8 cellular contexts compared by ENCODE assay signal in genomic region chr1:184753608-184754478, GRCh38. TPM values are rescaled to one million over a fixed set of nuclear protein-coding genes. Genes with fewer than 3 reads are reported as not detected.
DNase-seq lines count a peak whose midpoint lies in the region; ATAC-seq and TF ChIP-seq lines count a peak whose summit lies in the region.

No MANE protein-coding gene starts in this region.

- H3K27me3 ChIP-seq in ACC112 (ENCODE audit: insufficient read depth, low read length) (no peaks in the 10 kb centered on the region), adrenal gland (no peaks in the 10 kb centered on the region), right atrium auricular region (no peaks in the 10 kb centered on the region), rectal smooth muscle tissue (ENCODE audit: control insufficient read depth, insufficient read depth, low read length) (no peaks in the 10 kb centered on the region)

- TF ChIP-seq POLR2A in adrenal gland (IDR thresholded peaks at IDR 0.05): no peak

- TF ChIP-seq CTCF in adrenal gland (IDR thresholded peaks at IDR 0.05) (no peak), right atrium auricular region (IDR thresholded peaks at IDR 0.05) (no peak)

- no peaks in the 10 kb centered on the region for H3K36me3 ChIP-seq in ACC112 (ENCODE audit: insufficient read depth, low read length)
- no peaks in the 10 kb centered on the region for H3K36me3 ChIP-seq in adrenal gland (replicated peaks in 1 of 2)
- H3K36me3 ChIP-seq in right atrium auricular region: no peaks in the 10 kb centered on the region
- H3K36me3 ChIP-seq in rectal smooth muscle tissue (ENCODE audit: control insufficient read depth, insufficient read depth, low read length): no peaks in the 10 kb centered on the region

- H3K9me3 ChIP-seq in adrenal gland (replicated peaks in 1 of 3) (no peaks in the 10 kb centered on the region), right atrium auricular region (no peaks in the 10 kb centered on the region)

- peak overlapping the region; percentile 70 for H2AFZ ChIP-seq in ACC112 (ENCODE audit: low read length, unreplicated experiment)

- peak overlapping the region; percentile 90 for H3K4me3 ChIP-seq in ACC112 (ENCODE audit: low read depth, low read length)
- peak overlapping the region; percentile 17 to 92 (median 84) for H3K4me3 ChIP-seq in adrenal gland
- peak overlapping the region; percentile 74 to 82 for H3K4me3 ChIP-seq in right atrium auricular region
- peak overlapping the region; percentile 97 for H3K4me3 ChIP-seq in rectal smooth muscle tissue (ENCODE audit: low read length)

- H3K27ac ChIP-seq in ACC112 (ENCODE audit: low read depth, low read length) (peak overlapping the region; percentile 79), adrenal gland (peak overlapping the region; percentile 89 to 96 (median 91)), right atrium auricular region (peak overlapping the region; percentile 93 to 96), rectal smooth muscle tissue (ENCODE audit: low read depth, low read length) (peak overlapping the region; percentile 92)

- 1 to 3% (median 2%) methylated on average over 20 to 43 of the region's 43 CpGs for WGBS in adrenal gland, 4 donors

- H3K4me1 ChIP-seq in ACC112 (ENCODE audit: control insufficient read depth, insufficient read depth, low read length, unreplicated experiment) (peaks cover 21% of the 10 kb centered on the region), adrenal gland (replicated peaks in 1 of 2) (peaks cover 17 to 40% of the 10 kb centered on the region in 2 donors), right atrium auricular region (peaks cover 0 to 23% of the 10 kb centered on the region in 2 donors), rectal smooth muscle tissue (ENCODE audit: control insufficient read depth, insufficient read depth, low read length) (peaks cover 4% of the 10 kb centered on the region)

- intact Hi-C loops in adrenal gland (cut with DNase I): no loop called here

- ATAC-seq in GM19025 (IDR thresholded peaks at IDR 0.05; ENCODE audit: low read depth, unreplicated experiment) (peak; percentile 2), HG03378 (IDR thresholded peaks at IDR 0.05; ENCODE audit: unreplicated experiment) (peak; percentile 1)

- peak; percentile 55 for DNase-seq in SIG-M5 (lab: John Stamatoyannopoulos, UW)
- DNase-seq in adrenal gland: peak; percentile 49 to 69 (median 56)
- peak; percentile 59 for DNase-seq in right atrium auricular region (ENCODE audit: low spot score)
- no peak for DNase-seq in ecto neural progenitor cell (ENCODE audit: low spot score)

- peak overlapping the region; percentile 97 for H3K9ac ChIP-seq in rectal smooth muscle tissue (ENCODE audit: low read length)

- peaks cover 38% of the 10 kb centered on the region for H3K79me2 ChIP-seq in ACC112 (ENCODE audit: control insufficient read depth, insufficient read depth, low read length, unreplicated experiment)

RNA-seq across cellular contexts. Expression of gene EDEM3, which starts 0.8 kb away (rescaled TPM):
- total RNA-seq in adrenal gland (10 to 100 TPM; 23.6 to 61.2 (median 35.6) TPM), right atrium auricular region (10 to 100 TPM; 18.1 to 30.0 TPM)
- 10 to 100 TPM in 1 of 3 donors, 1 to 10 TPM in 2; 6.5 to 32.1 (median 7.7) TPM for polyA plus RNA-seq in adrenal gland
